8 cellular contexts compared by ENCODE assay signal in the genomic region with DNA sequence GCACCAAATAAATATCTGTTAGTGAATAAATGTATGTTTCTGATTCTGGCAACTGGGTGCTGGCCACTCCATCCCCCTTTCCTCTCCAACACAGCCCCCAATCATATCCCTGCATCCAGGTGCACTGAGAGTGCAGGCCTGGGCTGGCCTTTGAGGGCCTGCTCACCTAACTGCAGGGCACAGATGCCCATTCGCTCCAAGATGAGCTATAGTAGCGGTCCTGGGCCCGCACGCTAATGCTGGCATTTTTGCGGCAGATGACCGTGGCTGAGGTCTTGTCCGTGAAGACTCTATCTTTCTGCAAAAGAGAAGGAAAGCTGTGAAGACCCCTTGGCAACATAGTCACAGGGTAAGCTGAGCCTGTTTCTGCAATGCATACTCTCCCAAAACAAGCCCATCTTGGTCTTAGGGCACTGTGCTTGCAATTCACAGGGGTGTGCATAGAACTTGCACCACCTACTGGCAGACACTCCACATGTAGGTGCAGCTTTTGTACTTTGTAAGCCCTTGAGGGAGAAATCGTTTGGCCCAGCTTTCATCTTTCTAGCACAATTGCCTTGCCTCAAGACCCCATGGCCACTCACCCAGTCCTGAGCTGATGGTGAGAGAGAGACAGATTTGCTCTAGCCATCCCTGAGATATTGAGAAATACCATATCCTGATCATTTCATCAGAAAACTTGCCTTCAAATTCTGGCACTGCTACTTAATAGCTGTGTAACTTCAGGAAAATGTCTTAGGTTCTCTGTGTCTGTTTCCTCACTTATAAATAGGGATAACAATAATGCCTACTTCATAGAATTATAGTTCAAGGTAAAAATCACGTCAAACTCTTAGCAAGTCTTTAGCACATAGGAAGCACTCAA. TPM values are rescaled to one million over a fixed set of nuclear protein-coding genes. Genes with fewer than 3 reads are reported as not detected.
DNase-seq lines count a peak whose midpoint lies in the region; ATAC-seq and TF ChIP-seq lines count a peak whose summit lies in the region.

No MANE protein-coding gene starts in this region.

- TF ChIP-seq POLR2A in prostate gland (IDR thresholded peaks at IDR 0.05) = no peak

- peak; percentile 71 for ATAC-seq in GM18498 (IDR thresholded peaks at IDR 0.05; ENCODE audit: unreplicated experiment)
- no peak for ATAC-seq in HG03108 (IDR thresholded peaks at IDR 0.05; ENCODE audit: unreplicated experiment)

- peak; percentile 36 for DNase-seq in MV-4-11 (lab: John Stamatoyannopoulos, UW)
- DNase-seq in activated CD4-positive, alpha-beta T cell treated with anti-CD3 and anti-CD28 coated beads for 4 hours = peak; percentile 31 to 46
- peak; percentile 72 for DNase-seq in fibroblast of peridontal ligament (ENCODE audit: extremely low read depth)
- DNase-seq in prostate gland (ENCODE audit: low spot score) = peak; percentile 21
- DNase-seq in kidney glomerular epithelial cell (lab: John Stamatoyannopoulos, UW) = no peak

- no peaks in the 10 kb centered on the region for H3K27me3 ChIP-seq in prostate gland (replicated peaks; ENCODE audit: insufficient read depth)

- no peak overlapping the region for H3K4me3 ChIP-seq in prostate gland

- H3K4me1 ChIP-seq in prostate gland (replicated peaks) = no peaks in the 10 kb centered on the region

- H3K36me3 ChIP-seq in prostate gland = no peaks in the 10 kb centered on the region

- no peaks in the 10 kb centered on the region for H3K9me3 ChIP-seq in prostate gland

- H3K27ac ChIP-seq in C4-2B (no peak overlapping the region), prostate gland (no peak overlapping the region)

- intact Hi-C loops in prostate gland (cut with DNase I) = no loop called here

- 79% methylated on average over 9 of the region's 9 CpGs for WGBS in prostate gland

- peak; percentile 76 for TF ChIP-seq CTCF in C4-2B (conservative IDR thresholded peaks at IDR 0.05)
- peak in 3 of 4 experiments; percentile 42 to 49 (median 47) for TF ChIP-seq CTCF in prostate gland (IDR thresholded peaks at IDR 0.05)

RNA-seq across cellular contexts. Expression of a gene that starts 13.5 kb away (rescaled TPM):
- not detected for total RNA-seq in prostate gland

RNA-seq across cellular contexts. Expression of a gene that starts 53.7 kb away (rescaled TPM):
- 10 to 100 TPM; 17.0 to 22.8 TPM for total RNA-seq in prostate gland
